Comparison of ENCODE assay signal across 21 cellular contexts in genomic region chr9:346114-346513, GRCh38.
A peak's percentile ranks its signal among the peaks of the same experiment; 100 is the strongest.
DNase-seq lines count a peak whose midpoint lies in the region; TF ChIP-seq lines count a peak whose summit lies in the region.
"Had no signal": no experiment of that assay in that cellular context is flagged by ENCODE, and none has a peak within 500 bp of the region (broad histone marks: within the 10 kb centered on the region; RNA-seq: fewer than 3 reads in every experiment).

No MANE protein-coding gene starts in this region.

- no peak overlapping the region for H3K27ac Mint-ChIP-seq in endodermal cell
- H3K27ac Mint-ChIP-seq: activated CD4-positive, alpha-beta T cell treated with anti-CD3 and anti-CD28 coated beads, Interleukin-2, amount 10 ng/mL, durations not matched to agents 7 days and 5 days; dendritic cell treated with granulocyte-macrophage colony-stimulating factor and Interleukin-4, amounts not matched to agents 40 ng/mL and 50 ng/mL, for 4 days had no signal

- H3K9ac ChIP-seq in endodermal cell (ENCODE audit: extremely low read depth, low read length, poor library complexity, severe bottlenecking) = no peak overlapping the region

- no peak overlapping the region for H3K27ac ChIP-seq in endodermal cell (ENCODE audit: low read depth, low read length)
- no peak overlapping the region for H3K27ac ChIP-seq in effector memory CD4-positive, alpha-beta T cell (ENCODE audit: insufficient read depth, low read length, poor library complexity, severe bottlenecking)

- TF ChIP-seq CTCF in endodermal cell (conservative IDR thresholded peaks at IDR 0.05) (peak; percentile 64), retinal pigment epithelial cell (conservative IDR thresholded peaks at IDR 0.05; ENCODE audit: low read depth, low read length) (no peak)

- H3K36me3 Mint-ChIP-seq in endodermal cell (ENCODE audit: low read depth) = peaks cover 20% of the 10 kb centered on the region

- H3K27me3 Mint-ChIP-seq in endodermal cell (ENCODE audit: insufficient read depth) = peaks cover 7% of the 10 kb centered on the region
- H3K27me3 Mint-ChIP-seq: activated CD4-positive, alpha-beta T cell treated with anti-CD3 and anti-CD28 coated beads, Interleukin-2, amount 10 ng/mL, durations not matched to agents 7 days and 5 days; CD4-positive, CD25-positive, alpha-beta regulatory T cell; dendritic cell treated with granulocyte-macrophage colony-stimulating factor and Interleukin-4, amounts not matched to agents 40 ng/mL and 50 ng/mL, for 4 days; naive B cell; stimulated activated naive B cell treated with anti-CD40 and anti-IgM and Interleukin-4, amounts not matched to agents 10 μg/mL and 1 μg/mL and 100 μg/mL, for 72 hours; T-cell had no signal

- H3K4me3 Mint-ChIP-seq in endodermal cell = no peak overlapping the region
- H3K4me3 Mint-ChIP-seq: activated CD4-positive, alpha-beta T cell treated with anti-CD3 and anti-CD28 coated beads, Interleukin-2, amount 10 ng/mL, durations not matched to agents 7 days and 5 days; CD4-positive, CD25-positive, alpha-beta regulatory T cell; dendritic cell treated with granulocyte-macrophage colony-stimulating factor and Interleukin-4, amounts not matched to agents 40 ng/mL and 50 ng/mL, for 4 days; naive B cell; stimulated activated naive B cell treated with anti-CD40 and anti-IgM and Interleukin-4, amounts not matched to agents 10 μg/mL and 1 μg/mL and 100 μg/mL, for 72 hours; T-cell had no signal

- H3K4me1 Mint-ChIP-seq in endodermal cell = peaks cover 35% of the 10 kb centered on the region

- H3K9me3 ChIP-seq in endodermal cell (ENCODE audit: control insufficient read depth, low read length) = no peaks in the 10 kb centered on the region
- no peaks in the 10 kb centered on the region for H3K9me3 ChIP-seq in effector memory CD4-positive, alpha-beta T cell (ENCODE audit: control insufficient read depth, low read length)

- H3K4me3 ChIP-seq in endodermal cell (ENCODE audit: low read length) = no peak overlapping the region
- H3K4me3 ChIP-seq in retinal pigment epithelial cell (ENCODE audit: low read length) = no peak overlapping the region
- H3K4me3 ChIP-seq in effector memory CD4-positive, alpha-beta T cell (ENCODE audit: insufficient read depth, low read depth, low read length, poor library complexity, severe bottlenecking) = no peak overlapping the region

- 53 to 57% methylated on average over 6 of the region's 6 CpGs for WGBS in endodermal cell (ENCODE audit: insufficient coverage in 1 of 2, insufficient read length in 1 of 2), 2 experiments

- peaks cover 13% of the 10 kb centered on the region for H3K4me1 ChIP-seq in endodermal cell (ENCODE audit: control insufficient read depth, insufficient read depth, low read length)
- no peaks in the 10 kb centered on the region for H3K4me1 ChIP-seq in effector memory CD4-positive, alpha-beta T cell (ENCODE audit: control insufficient read depth, insufficient read depth, low read length, poor library complexity, severe bottlenecking)

- no peaks in the 10 kb centered on the region for H3K27me3 ChIP-seq in endodermal cell (ENCODE audit: control insufficient read depth, insufficient read depth, low read length, poor library complexity, severe bottlenecking)
- no peaks in the 10 kb centered on the region for H3K27me3 ChIP-seq in effector memory CD4-positive, alpha-beta T cell (replicated peaks; ENCODE audit: control insufficient read depth, insufficient read depth, low read length, poor library complexity, severe bottlenecking)

- peak; percentile 39 for DNase-seq in DMS 273 (lab: John Stamatoyannopoulos, UW; ENCODE audit: unreplicated experiment)
- DNase-seq in LHCN-M2 (ENCODE audit: low read depth) = peak; percentile 83
- DNase-seq in endodermal cell = peak; percentile 90
- DNase-seq in retinal pigment epithelial cell (ENCODE audit: low read depth) = peak; percentile 9
- DNase-seq in HuH-7.5 (ENCODE audit: low spot score) = no peak
- DNase-seq in effector memory CD4-positive, alpha-beta T cell = no peak
- no peak for DNase-seq in activated effector memory CD4-positive, alpha-beta T cell treated with Interleukin-2 at 50 U/mL for 16 hours
- DNase-seq: activated CD4-positive, alpha-beta T cell treated with anti-CD3 and anti-CD28 coated beads, Interleukin-2, amount 10 ng/mL, durations not matched to agents 7 days and 5 days; activated gamma-delta T cell; amniotic stem cell; CD4-positive, CD25-positive, alpha-beta regulatory T cell; Karpas-422; mammary epithelial cell; naive B cell; NCI-H1048; NCI-H2081 treated with DMSO at 0.1 percent for 48 hours; NCI-H526; stimulated activated CD4-positive, alpha-beta T cell treated with anti-CD3 and anti-CD28 coated beads, Interleukin-1b, Interleukin-23, amount 100 ng/mL, for 48 hours; stimulated activated naive B cell treated with anti-CD40 and anti-IgM and Interleukin-4, amounts not matched to agents 10 μg/mL and 1 μg/mL and 100 μg/mL, for 72 hours; T-cell had no signal

- H3K9me3 Mint-ChIP-seq in endodermal cell = peaks cover 4% of the 10 kb centered on the region
- H3K9me3 Mint-ChIP-seq: activated CD4-positive, alpha-beta T cell treated with anti-CD3 and anti-CD28 coated beads, Interleukin-2, amount 10 ng/mL, durations not matched to agents 7 days and 5 days; CD4-positive, CD25-positive, alpha-beta regulatory T cell; dendritic cell treated with granulocyte-macrophage colony-stimulating factor and Interleukin-4, amounts not matched to agents 40 ng/mL and 50 ng/mL, for 4 days; naive B cell; stimulated activated naive B cell treated with anti-CD40 and anti-IgM and Interleukin-4, amounts not matched to agents 10 μg/mL and 1 μg/mL and 100 μg/mL, for 72 hours; T-cell had no signal

- H3K36me3 ChIP-seq in endodermal cell (ENCODE audit: control insufficient read depth, insufficient read depth, low read length) = peaks cover 6% of the 10 kb centered on the region
- peaks cover 88% of the 10 kb centered on the region for H3K36me3 ChIP-seq in effector memory CD4-positive, alpha-beta T cell (ENCODE audit: control insufficient read depth, insufficient read depth, low read length)

Comparison
In these comparisons a context has a peak if more than half of its experiments do, and no peak if none do; other contexts are left out.
1. DNase-seq: peak in DMS 273 (single experiment), LHCN-M2 (single experiment), endodermal cell (single experiment) and retinal pigment epithelial cell (single experiment); none in HuH-7.5 (single experiment), effector memory CD4-positive, alpha-beta T cell (0 of 3) and activated effector memory CD4-positive, alpha-beta T cell treated with Interleukin-2 at 50 U/mL for 16 hours (single experiment).